ENCODE assay signal across 1 cellular context in the genomic region with DNA sequence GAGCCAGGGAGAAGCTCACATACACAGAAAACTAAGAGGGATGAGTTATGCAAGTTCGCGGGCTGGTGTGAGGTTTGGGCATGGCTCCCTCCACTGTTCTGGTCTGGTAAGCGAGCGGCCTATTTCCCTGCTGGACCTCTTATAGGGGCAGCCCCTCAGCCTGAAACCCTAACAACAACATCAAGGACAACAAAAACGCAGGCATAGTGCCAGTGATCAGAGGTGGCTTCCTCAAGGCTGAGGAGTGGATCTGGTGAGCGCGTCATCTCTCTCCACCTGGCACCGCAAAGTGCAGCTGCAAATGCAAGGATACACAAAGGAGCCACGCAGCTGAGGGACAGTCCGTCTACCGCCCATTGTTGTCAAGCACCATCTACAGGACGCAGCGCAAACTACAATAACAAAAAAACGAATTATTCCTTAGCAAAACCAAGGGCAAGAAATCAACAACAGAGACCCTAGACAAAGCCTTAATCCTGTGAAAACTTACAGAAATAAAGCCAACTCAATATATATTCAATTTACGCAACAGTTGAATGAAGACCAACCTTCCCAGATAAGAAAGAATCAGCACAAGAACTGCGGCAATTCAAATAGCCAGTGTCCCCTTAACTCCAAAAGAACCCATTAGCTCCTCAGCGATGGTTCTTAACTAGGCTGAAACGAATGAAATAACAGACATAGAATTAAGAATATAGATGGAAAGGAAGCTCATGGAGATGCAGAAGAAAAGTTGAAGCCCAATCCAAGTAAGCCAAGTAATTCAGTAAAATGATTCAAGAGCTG.
TF ChIP-seq lines count a peak whose summit lies in the region.

No MANE protein-coding gene starts in this region.

TF ChIP-seq in GM12878, 131 proteins besides CTCF, POLR2A, EP300 and RAD21 (continued from another document):
- TF ChIP-seq ZBTB11 (CRISPR knock-in tag; IDR thresholded peaks at IDR 0.05), result no peak
- TF ChIP-seq IRF4 (IDR thresholded peaks at IDR 0.05; ENCODE audit: low read depth, low read length), result no peak
- TF ChIP-seq POLR2AphosphoS5 (IDR thresholded peaks at IDR 0.05; ENCODE audit: low read length), result no peak
- no peak for TF ChIP-seq SMAD1 (IDR thresholded peaks at IDR 0.05; ENCODE audit: low read depth, partially characterized antibody)
- TF ChIP-seq IRF5 (IDR thresholded peaks at IDR 0.05; ENCODE audit: borderline replicate concordance), result no peak
- TF ChIP-seq BCLAF1 (IDR thresholded peaks at IDR 0.05), result no peak
- no peak for TF ChIP-seq CHD1 (IDR thresholded peaks at IDR 0.05; ENCODE audit: low read depth, low read length)
- TF ChIP-seq TCF3 (IDR thresholded peaks at IDR 0.05; ENCODE audit: borderline replicate concordance, insufficient read depth, low read depth, low read length), result no peak
- no peak for TF ChIP-seq USF2 (IDR thresholded peaks at IDR 0.05; ENCODE audit: borderline replicate concordance, low read depth, low read length)
- no peak for TF ChIP-seq ELK1 (IDR thresholded peaks at IDR 0.05; ENCODE audit: low read depth, low read length)
- TF ChIP-seq ATF7 (IDR thresholded peaks at IDR 0.05; ENCODE audit: low read depth), result no peak
TF ChIP-seq in GM12878: peak in this region for 0.
